27 cellular contexts compared by ENCODE assay signal in genomic region chr3:32282578-32282977, GRCh38.
"Had no signal": no experiment of that assay in that cellular context is flagged by ENCODE, and none has a peak within 500 bp of the region (broad histone marks: within the 10 kb centered on the region; RNA-seq: fewer than 3 reads in every experiment).

No MANE protein-coding gene starts in this region.

- H3K27me3 ChIP-seq: body of pancreas, esophagus muscularis mucosa, heart right ventricle, pancreas, right atrium auricular region, transverse colon had no signal

- H3K27me3 Mint-ChIP-seq: activated CD4-positive, alpha-beta memory T cell treated with anti-CD3 and anti-CD28 coated beads, Interleukin-2, amount 10 ng/mL, durations not matched to agents 7 days and 5 days; activated CD4-positive, alpha-beta T cell treated with anti-CD3 and anti-CD28 coated beads, Interleukin-2, amount 10 ng/mL, durations not matched to agents 7 days and 5 days; activated naive CD8-positive, alpha-beta T cell had no signal

- H3K4me3 ChIP-seq: body of pancreas, esophagus muscularis mucosa, heart right ventricle, pancreas, psoas muscle, right atrium auricular region, spleen, transverse colon had no signal

- H3K36me3 ChIP-seq: esophagus muscularis mucosa, heart right ventricle, pancreas, right atrium auricular region, spleen, transverse colon had no signal

- ATAC-seq: body of pancreas, psoas muscle, WTC11 had no signal

- H3K9me3 Mint-ChIP-seq: activated CD4-positive, alpha-beta memory T cell treated with anti-CD3 and anti-CD28 coated beads, Interleukin-2, amount 10 ng/mL, durations not matched to agents 7 days and 5 days; activated CD4-positive, alpha-beta T cell treated with anti-CD3 and anti-CD28 coated beads, Interleukin-2, amount 10 ng/mL, durations not matched to agents 7 days and 5 days; activated T-helper 2 cell treated with anti-CD3 and anti-CD28 coated beads, Interferon-gamma antibody, Interleukin-2, Interleukin-4, amounts not matched to agents 10 μg/mL and 5 μg/mL and 100 μg/mL, durations not matched to agents 14 hours and 24 hours and 36 hours; neural crest cell; WTC11 had no signal

- H3K4me1 ChIP-seq: psoas muscle, transverse colon had no signal

- H3K27ac ChIP-seq: esophagus muscularis mucosa, psoas muscle, right atrium auricular region, spleen, transverse colon had no signal

- H3K4me1 Mint-ChIP-seq: neural crest cell had no signal

- FAIRE-seq: colon, pancreas, TTC549, urothelium cell line had no signal

- H3K27ac Mint-ChIP-seq: activated CD4-positive, alpha-beta memory T cell treated with anti-CD3 and anti-CD28 coated beads, Interleukin-2, amount 10 ng/mL, durations not matched to agents 7 days and 5 days; activated CD4-positive, alpha-beta T cell treated with anti-CD3 and anti-CD28 coated beads, Interleukin-2, amount 10 ng/mL, durations not matched to agents 7 days and 5 days; activated naive CD8-positive, alpha-beta T cell; activated T-helper 2 cell treated with anti-CD3 and anti-CD28 coated beads, Interferon-gamma antibody, Interleukin-2, Interleukin-4, amounts not matched to agents 10 μg/mL and 5 μg/mL and 100 μg/mL, durations not matched to agents 14 hours and 24 hours and 36 hours had no signal

- H3K36me3 Mint-ChIP-seq: naive B cell, WTC11 had no signal

- H3K4me3 Mint-ChIP-seq: activated CD4-positive, alpha-beta memory T cell treated with anti-CD3 and anti-CD28 coated beads, Interleukin-2, amount 10 ng/mL, durations not matched to agents 7 days and 5 days; activated CD4-positive, alpha-beta T cell treated with anti-CD3 and anti-CD28 coated beads, Interleukin-2, amount 10 ng/mL, durations not matched to agents 7 days and 5 days; activated naive CD8-positive, alpha-beta T cell; neural crest cell; WTC11 had no signal

- H3K9me3 ChIP-seq: body of pancreas, esophagus muscularis mucosa, heart right ventricle, pancreas, psoas muscle, right atrium auricular region, spleen, transverse colon had no signal

- DNase-seq: activated CD4-positive, alpha-beta memory T cell treated with anti-CD3 and anti-CD28 coated beads, Interleukin-2, amount 10 ng/mL, durations not matched to agents 7 days and 5 days; activated CD4-positive, alpha-beta T cell treated with anti-CD3 and anti-CD28 coated beads for 1 hour; activated CD4-positive, alpha-beta T cell treated with anti-CD3 and anti-CD28 coated beads, Interleukin-2, amount 10 ng/mL, durations not matched to agents 7 days and 5 days; activated T-cell treated with anti-CD3 and anti-CD28 coated beads, Interleukin-2, amount 50 U/mL, for 48 hours; aorta; effector CD8-positive, alpha-beta T cell; foreskin melanocyte; kidney glomerular epithelial cell; nucleus accumbens; pancreas; stimulated activated naive CD4-positive, alpha-beta T cell; T-helper 9 cell; transverse colon had no signal
